13 cellular contexts compared by ENCODE assay signal in the genomic region with DNA sequence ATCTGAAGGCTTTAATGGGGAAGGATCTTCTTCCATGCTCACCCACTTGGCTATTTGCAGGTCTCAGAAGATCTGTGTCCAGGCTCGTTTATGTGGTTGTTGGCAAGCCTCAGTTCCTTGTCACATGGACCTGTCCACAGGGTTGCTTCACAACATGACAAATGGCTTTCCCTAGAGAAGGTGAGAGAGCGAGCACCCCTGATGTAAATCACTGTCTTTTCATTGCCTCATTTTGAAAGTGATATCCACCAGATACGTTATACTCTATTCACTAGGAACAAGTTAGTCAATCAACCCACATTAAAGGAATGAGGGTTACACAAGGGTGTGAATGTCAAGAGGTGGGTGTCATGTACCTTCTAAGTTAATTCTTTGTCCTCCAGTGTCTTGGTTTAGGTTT.
DNase-seq lines count a peak whose midpoint lies in the region; ATAC-seq lines count a peak whose summit lies in the region.
"Had no signal": no experiment of that assay in that cellular context is flagged by ENCODE, and none has a peak within 500 bp of the region (broad histone marks: within the 10 kb centered on the region; RNA-seq: fewer than 3 reads in every experiment).

No MANE protein-coding gene starts in this region.

- H3K4me3 Mint-ChIP-seq in activated CD4-positive, alpha-beta T cell treated with anti-CD3 and anti-CD28 coated beads, Interleukin-2, amount 10 ng/mL, durations not matched to agents 24 days and 14 days = no peak overlapping the region
- H3K4me3 Mint-ChIP-seq in activated naive CD8-positive, alpha-beta T cell treated with anti-CD3 and anti-CD28 coated beads, Interleukin-2, amount 50 U/mL, for 24 hours = no peak overlapping the region
- no peak overlapping the region for H3K4me3 Mint-ChIP-seq in activated naive CD8-positive, alpha-beta T cell treated with anti-CD3 and anti-CD28 coated beads for 36 hours
- H3K4me3 Mint-ChIP-seq: CD4-positive, CD25-positive, alpha-beta regulatory T cell; GM23338 had no signal

- ATAC-seq in activated naive CD8-positive, alpha-beta T cell treated with anti-CD3 and anti-CD28 coated beads, Interleukin-2, amount 50 U/mL, for 24 hours = peak; percentile 84
- ATAC-seq: GM23338 had no signal

- DNase-seq in activated CD4-positive, alpha-beta T cell treated with anti-CD3 and anti-CD28 coated beads, Interleukin-2, amount 10 ng/mL, durations not matched to agents 24 days and 14 days = peak; percentile 20
- DNase-seq in activated CD4-positive, alpha-beta T cell treated with anti-CD3 and anti-CD28 coated beads for 4 hours = no peak
- no peak for DNase-seq in activated naive CD8-positive, alpha-beta T cell treated with anti-CD3 and anti-CD28 coated beads, Interleukin-2, amount 50 U/mL, for 24 hours
- DNase-seq in activated naive CD8-positive, alpha-beta T cell treated with anti-CD3 and anti-CD28 coated beads for 36 hours = no peak
- peak; percentile 72 for DNase-seq in left kidney (ENCODE audit: low read depth, low spot score)
- DNase-seq in NCI-H526 treated with DMSO at 0.1 percent for 48 hours (lab: John Stamatoyannopoulos, UW) = no peak
- DNase-seq in HT-29 (ENCODE audit: low spot score) = no peak
- DNase-seq: 8988T; ACHN; CD4-positive, CD25-positive, alpha-beta regulatory T cell; DMS 273 treated with DMSO at 0.1 percent for 48 hours; H7 had no signal

- H3K9me3 Mint-ChIP-seq in activated CD4-positive, alpha-beta T cell treated with anti-CD3 and anti-CD28 coated beads, Interleukin-2, amount 10 ng/mL, durations not matched to agents 24 days and 14 days = no peaks in the 10 kb centered on the region
- peaks cover 3% of the 10 kb centered on the region for H3K9me3 Mint-ChIP-seq in activated naive CD8-positive, alpha-beta T cell treated with anti-CD3 and anti-CD28 coated beads, Interleukin-2, amount 50 U/mL, for 24 hours
- no peaks in the 10 kb centered on the region for H3K9me3 Mint-ChIP-seq in activated naive CD8-positive, alpha-beta T cell treated with anti-CD3 and anti-CD28 coated beads for 36 hours

- H3K27me3 Mint-ChIP-seq in activated CD4-positive, alpha-beta T cell treated with anti-CD3 and anti-CD28 coated beads, Interleukin-2, amount 10 ng/mL, durations not matched to agents 24 days and 14 days = peaks cover 6% of the 10 kb centered on the region
- peaks cover 9% of the 10 kb centered on the region for H3K27me3 Mint-ChIP-seq in activated naive CD8-positive, alpha-beta T cell treated with anti-CD3 and anti-CD28 coated beads, Interleukin-2, amount 50 U/mL, for 24 hours
- peaks cover 25% of the 10 kb centered on the region for H3K27me3 Mint-ChIP-seq in activated naive CD8-positive, alpha-beta T cell treated with anti-CD3 and anti-CD28 coated beads for 36 hours

- H3K4me1 Mint-ChIP-seq in activated CD4-positive, alpha-beta T cell treated with anti-CD3 and anti-CD28 coated beads, Interleukin-2, amount 10 ng/mL, durations not matched to agents 24 days and 14 days = no peaks in the 10 kb centered on the region
- H3K4me1 Mint-ChIP-seq in activated naive CD8-positive, alpha-beta T cell treated with anti-CD3 and anti-CD28 coated beads, Interleukin-2, amount 50 U/mL, for 24 hours = peaks cover 1% of the 10 kb centered on the region
- peaks cover 5% of the 10 kb centered on the region for H3K4me1 Mint-ChIP-seq in activated naive CD8-positive, alpha-beta T cell treated with anti-CD3 and anti-CD28 coated beads for 36 hours
- H3K4me1 Mint-ChIP-seq: CD4-positive, CD25-positive, alpha-beta regulatory T cell; GM23338 had no signal

- H3K27ac Mint-ChIP-seq in activated CD4-positive, alpha-beta T cell treated with anti-CD3 and anti-CD28 coated beads, Interleukin-2, amount 10 ng/mL, durations not matched to agents 24 days and 14 days = no peak overlapping the region
- no peak overlapping the region for H3K27ac Mint-ChIP-seq in activated naive CD8-positive, alpha-beta T cell treated with anti-CD3 and anti-CD28 coated beads, Interleukin-2, amount 50 U/mL, for 24 hours
- H3K27ac Mint-ChIP-seq in activated naive CD8-positive, alpha-beta T cell treated with anti-CD3 and anti-CD28 coated beads for 36 hours = no peak overlapping the region
- H3K27ac Mint-ChIP-seq: CD4-positive, CD25-positive, alpha-beta regulatory T cell; GM23338 had no signal

- intact Hi-C loops in activated CD4-positive, alpha-beta T cell treated with anti-CD3 and anti-CD28 coated beads, Interleukin-2, amount 10 ng/mL, durations not matched to agents 24 days and 14 days (cut with micrococcal nuclease) = no loop called here

- no peaks in the 10 kb centered on the region for H3K36me3 Mint-ChIP-seq in activated CD4-positive, alpha-beta T cell treated with anti-CD3 and anti-CD28 coated beads, Interleukin-2, amount 10 ng/mL, durations not matched to agents 24 days and 14 days (ENCODE audit: low read depth)
- no peaks in the 10 kb centered on the region for H3K36me3 Mint-ChIP-seq in activated naive CD8-positive, alpha-beta T cell treated with anti-CD3 and anti-CD28 coated beads, Interleukin-2, amount 50 U/mL, for 24 hours (ENCODE audit: low read depth)
- H3K36me3 Mint-ChIP-seq in activated naive CD8-positive, alpha-beta T cell treated with anti-CD3 and anti-CD28 coated beads for 36 hours = no peaks in the 10 kb centered on the region
- H3K36me3 Mint-ChIP-seq: CD4-positive, CD25-positive, alpha-beta regulatory T cell had no signal

Comparison
In these comparisons a context has a peak if more than half of its experiments do, and no peak if none do; other contexts are left out.
1. DNase-seq: peak in activated CD4-positive, alpha-beta T cell treated with anti-CD3 and anti-CD28 coated beads, Interleukin-2, amount 10 ng/mL, durations not matched to agents 24 days and 14 days (single experiment) and left kidney (single experiment); none in activated CD4-positive, alpha-beta T cell treated with anti-CD3 and anti-CD28 coated beads for 4 hours (0 of 2), activated naive CD8-positive, alpha-beta T cell treated with anti-CD3 and anti-CD28 coated beads, Interleukin-2, amount 50 U/mL, for 24 hours (single experiment), activated naive CD8-positive, alpha-beta T cell treated with anti-CD3 and anti-CD28 coated beads for 36 hours (single experiment), NCI-H526 treated with DMSO at 0.1 percent for 48 hours (single experiment) and HT-29 (single experiment).